ENCODE assay signal across 12 cellular contexts in the genomic region with DNA sequence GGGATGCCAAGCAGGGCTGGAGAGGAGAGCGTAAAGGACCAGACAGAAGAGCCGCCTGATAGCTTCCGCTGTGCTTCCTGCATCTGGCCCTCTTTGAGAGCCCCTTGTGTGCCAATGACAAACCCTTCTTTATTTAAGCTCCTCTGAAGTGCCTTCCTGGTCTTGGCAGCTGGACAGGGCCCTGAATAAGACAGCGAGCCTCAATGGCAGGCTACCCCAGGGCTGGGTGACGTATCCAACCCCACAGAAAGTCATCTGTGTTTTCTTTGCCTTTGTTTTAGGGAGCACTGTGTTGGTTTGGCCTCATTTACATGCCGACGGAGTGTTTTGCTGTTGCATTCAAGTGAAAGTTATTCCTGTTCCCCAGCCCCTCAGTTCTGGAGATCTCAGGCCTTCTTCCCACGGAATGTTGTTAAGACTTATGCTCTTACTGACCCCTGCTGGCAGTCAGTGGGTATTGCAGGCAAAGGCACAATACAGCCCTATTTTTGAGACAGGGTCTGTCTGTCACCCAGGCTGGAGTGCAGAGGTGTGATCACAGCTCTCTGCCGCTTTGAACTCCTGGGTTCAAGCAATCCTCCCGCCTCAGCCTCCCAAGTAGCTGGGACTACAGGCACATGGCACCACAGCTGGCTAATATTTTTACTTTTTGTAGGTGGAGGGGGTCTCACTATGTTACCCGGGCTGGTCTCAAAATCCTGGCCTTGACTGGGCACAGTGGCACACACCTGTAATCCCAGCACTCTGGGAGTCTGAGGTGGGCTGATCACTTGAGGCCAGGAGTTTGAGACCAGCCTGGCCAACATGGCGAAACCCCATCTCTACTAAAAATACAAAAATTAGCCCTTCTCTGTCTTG. TPM values are rescaled to one million over a fixed set of nuclear protein-coding genes. Genes with fewer than 3 reads are reported as not detected.
DNase-seq lines count a peak whose midpoint lies in the region; ATAC-seq and TF ChIP-seq lines count a peak whose summit lies in the region.
"Had no signal": no experiment of that assay in that cellular context is flagged by ENCODE, and none has a peak within 500 bp of the region (broad histone marks: within the 10 kb centered on the region; RNA-seq: fewer than 3 reads in every experiment).

No MANE protein-coding gene starts in this region.

- peak; percentile 62 for TF ChIP-seq CTCF in MCF 10A (IDR thresholded peaks at IDR 0.05; ENCODE audit: unreplicated experiment)
- no peak for TF ChIP-seq CTCF in breast epithelium (IDR thresholded peaks at IDR 0.05)

- H3K36me3 ChIP-seq in breast epithelium (no peaks in the 10 kb centered on the region), aorta (ENCODE audit: control insufficient read depth in 1 of 2, insufficient read depth in 2 of 2, low read length in 1 of 2) (no peaks in the 10 kb centered on the region)

- no peaks in the 10 kb centered on the region for H3K27me3 ChIP-seq in breast epithelium
- no peaks in the 10 kb centered on the region for H3K27me3 ChIP-seq in aorta (ENCODE audit: control insufficient read depth in 1 of 2, insufficient read depth in 2 of 2, low read length in 1 of 2)

- POLR2A ChIA-PET in MCF 10A (lab: Yijun Ruan, JAX), result no interaction called here

- no peak overlapping the region for H3K27ac ChIP-seq in breast epithelium
- H3K27ac ChIP-seq in aorta (ENCODE audit: low read depth in 1 of 2, low read length in 2 of 2), result no peak overlapping the region

- H3K4me1 ChIP-seq in breast epithelium (no peaks in the 10 kb centered on the region), aorta (ENCODE audit: control insufficient read depth in 1 of 2, insufficient read depth in 2 of 2, low read length in 2 of 2) (no peaks in the 10 kb centered on the region)

- no peak for ATAC-seq in aorta (ENCODE audit: low FRiP score)
- ATAC-seq: stimulated activated naive B cell treated with anti-CD40 and anti-IgM and Interleukin-4, amounts not matched to agents 10 μg/mL and 1 μg/mL and 100 μg/mL, for 72 hours had no signal

- DNase-seq in MCF 10A (ENCODE audit: unreplicated experiment), result peak; percentile 27
- DNase-seq in breast epithelium (ENCODE audit: low spot score in 2 of 2), result no peak
- DNase-seq in NCI-H1092 (lab: John Stamatoyannopoulos, UW), result peak; percentile 17
- DNase-seq in epidermal melanocyte (ENCODE audit: insufficient read length, low spot score), result peak; percentile 20
- DNase-seq in stimulated activated CD4-positive, alpha-beta T cell treated with anti-CD3 and anti-CD28 coated beads, Interleukin-2, amount 100 ng/mL, for 48 hours, result peak; percentile 16 to 21
- no peak for DNase-seq in aorta
- DNase-seq in UCSD-AML1 (lab: John Stamatoyannopoulos, UW; ENCODE audit: unreplicated experiment), result no peak
- no peak for DNase-seq in NOMO-1 (lab: John Stamatoyannopoulos, UW; ENCODE audit: unreplicated experiment in 2 of 2)
- DNase-seq: activated naive CD8-positive, alpha-beta T cell treated with anti-CD3 and anti-CD28 coated beads, Interleukin-2, amount 10 ng/mL, durations not matched to agents 7 days and 5 days; stimulated activated naive B cell treated with anti-CD40 and anti-IgM and Interleukin-4, amounts not matched to agents 10 μg/mL and 1 μg/mL and 100 μg/mL, for 72 hours had no signal

- H3K9me3 Mint-ChIP-seq in MCF 10A (ENCODE audit: unreplicated experiment), result peaks cover 6% of the 10 kb centered on the region

- no TSS peak for BruUV-seq in MCF 10A (replicated peaks; lab: Mats Ljungman, UMichigan)

- CTCF ChIA-PET in MCF 10A (lab: Yijun Ruan, JAX), result interaction anchor here (1.0 kb wide), 1 partner anchor 15 kb away, joined by 3 read pairs; no protein-coding TSS in a partner anchor

- peaks cover 14% of the 10 kb centered on the region in 2 donors for H3K9me3 ChIP-seq in breast epithelium
- peaks cover 9% of the 10 kb centered on the region for H3K9me3 ChIP-seq in aorta (ENCODE audit: control insufficient read depth, low read length)

- H3K4me1 Mint-ChIP-seq in MCF 10A (ENCODE audit: insufficient read depth, unreplicated experiment), result no peaks in the 10 kb centered on the region
- H3K4me1 Mint-ChIP-seq: stimulated activated naive B cell treated with anti-CD40 and anti-IgM and Interleukin-4, amounts not matched to agents 10 μg/mL and 1 μg/mL and 100 μg/mL, for 72 hours had no signal

- no peaks in the 10 kb centered on the region for H3K36me3 Mint-ChIP-seq in MCF 10A (ENCODE audit: insufficient read depth, unreplicated experiment)

- TF ChIP-seq POLR2A in breast epithelium (IDR thresholded peaks at IDR 0.05), result no peak

- intact Hi-C loops in MCF 10A (cut with micrococcal nuclease) (no loop called here), breast epithelium (cut with DNase I; ENCODE audit: low total_unique reads) (no loop called here), aorta (cut with DNase I) (no loop called here)

- H3K4me3 Mint-ChIP-seq in MCF 10A (ENCODE audit: unreplicated experiment), result no peak overlapping the region
- H3K4me3 Mint-ChIP-seq: activated naive CD8-positive, alpha-beta T cell treated with anti-CD3 and anti-CD28 coated beads, Interleukin-2, amount 10 ng/mL, durations not matched to agents 7 days and 5 days; stimulated activated naive B cell treated with anti-CD40 and anti-IgM and Interleukin-4, amounts not matched to agents 10 μg/mL and 1 μg/mL and 100 μg/mL, for 72 hours had no signal

- 81 to 85% methylated on average over 12 of the region's 12 CpGs for WGBS in aorta, 2 donors

- H3K4me3 ChIP-seq in breast epithelium (no peak overlapping the region), aorta (ENCODE audit: low read length in 2 of 2) (no peak overlapping the region)

- no peak overlapping the region for H3K27ac Mint-ChIP-seq in MCF 10A (ENCODE audit: low read depth, unreplicated experiment)
- H3K27ac Mint-ChIP-seq: activated naive CD8-positive, alpha-beta T cell treated with anti-CD3 and anti-CD28 coated beads, Interleukin-2, amount 10 ng/mL, durations not matched to agents 7 days and 5 days; stimulated activated naive B cell treated with anti-CD40 and anti-IgM and Interleukin-4, amounts not matched to agents 10 μg/mL and 1 μg/mL and 100 μg/mL, for 72 hours had no signal

- no peaks in the 10 kb centered on the region for H3K27me3 Mint-ChIP-seq in MCF 10A (ENCODE audit: insufficient read depth, unreplicated experiment)
- H3K27me3 Mint-ChIP-seq: activated naive CD8-positive, alpha-beta T cell treated with anti-CD3 and anti-CD28 coated beads, Interleukin-2, amount 10 ng/mL, durations not matched to agents 7 days and 5 days had no signal

RNA-seq across cellular contexts. Expression of a gene that starts 16.8 kb away (rescaled TPM):
- total RNA-seq in MCF 10A (2022) (not detected in 2 replicates), breast epithelium (not detected), aorta (not detected)
- 10 to 100 TPM in 1 of 2 donors, not detected in 1; 25.2 TPM for polyA plus RNA-seq in aorta
- total RNA-seq: lung microvascular endothelial cell, M059J had no signal

Comparison
In these comparisons a context has a peak if more than half of its experiments do, and no peak if none do; other contexts are left out.
1. DNase-seq: peak in MCF 10A (single experiment), NCI-H1092 (single experiment), epidermal melanocyte (single experiment) and stimulated activated CD4-positive, alpha-beta T cell treated with anti-CD3 and anti-CD28 coated beads, Interleukin-2, amount 100 ng/mL, for 48 hours (2 of 2); none in breast epithelium (0 of 2), aorta (0 of 2), UCSD-AML1 (single experiment) and NOMO-1 (0 of 2).